In the genomic region with DNA sequence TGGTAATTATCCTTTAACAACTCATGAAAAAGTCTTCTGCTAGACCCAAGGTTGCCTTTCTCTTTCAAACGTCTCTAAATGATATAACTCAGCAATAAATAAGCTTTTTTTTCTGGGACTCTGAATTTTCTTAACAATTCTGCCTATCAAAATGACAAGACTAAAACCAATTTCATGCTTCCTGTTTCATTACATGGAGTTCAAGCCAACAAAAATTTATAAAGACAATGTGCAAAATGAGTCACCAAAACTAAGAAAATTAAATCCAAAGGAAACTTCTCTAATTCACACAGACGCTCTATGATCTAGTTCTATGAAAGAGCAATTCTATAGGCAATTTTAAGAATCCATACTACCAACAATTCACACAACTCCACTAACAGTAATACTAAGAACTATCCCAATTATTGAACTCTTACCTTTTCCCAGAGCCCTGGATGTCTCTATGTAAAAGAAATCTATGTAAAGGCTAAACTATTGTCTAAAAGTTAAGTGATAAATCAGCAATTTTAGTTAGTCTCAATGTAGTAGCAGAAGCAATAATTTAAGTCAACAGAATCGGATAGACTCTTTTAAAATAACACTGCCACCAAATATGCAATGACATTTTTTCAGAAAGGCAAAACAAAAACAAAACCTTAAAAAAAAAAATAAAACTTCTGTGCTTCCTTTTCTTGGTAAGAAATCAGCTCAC, we compare ENCODE assay signal across 1 cellular context.
TF ChIP-seq lines count a peak whose summit lies in the region.

No MANE protein-coding gene starts in this region.

TF ChIP-seq in K562, 482 proteins besides CTCF, POLR2A, EP300 and RAD21:
- peak; percentile 38; the same call in 1 of the 2 replicates for TF ChIP-seq C11orf30 (IDR thresholded peaks at IDR 0.05; ENCODE audit: low read depth)
- TF ChIP-seq ZNF316 (IDR thresholded peaks at IDR 0.05), result peak; percentile 56; the same call in 1 of the 2 replicates
- no peak for TF ChIP-seq IRF2 (CRISPR knock-in tag; IDR thresholded peaks at IDR 0.05)
